In genomic region chr18:12995952-12996477, GRCh38 we compare ENCODE assay signal across 24 cellular contexts.
"Had no signal": no experiment of that assay in that cellular context is flagged by ENCODE, and none has a peak within 500 bp of the region (broad histone marks: within the 10 kb centered on the region; RNA-seq: fewer than 3 reads in every experiment).

No MANE protein-coding gene starts in this region.

- H3K4me3 ChIP-seq: ovary, smooth muscle cell, stomach, tibial artery had no signal

- ATAC-seq: activated CD4-positive, alpha-beta T cell treated with anti-CD3 and anti-CD28 coated beads for 36 hours; activated CD8-positive, alpha-beta memory T cell treated with anti-CD3 and anti-CD28 coated beads, Interleukin-2, amount 10 ng/mL, durations not matched to agents 7 days and 5 days; activated CD8-positive, alpha-beta T cell treated with anti-CD3 and anti-CD28 coated beads, Interleukin-2, amount 10 ng/mL, durations not matched to agents 7 days and 5 days; activated naive CD8-positive, alpha-beta T cell treated with anti-CD3 and anti-CD28 coated beads, Interleukin-2, amount 50 U/mL, for 24 hours; esophagus mucosa; left cardiac atrium; left ventricle myocardium superior; naive thymus-derived CD4-positive, alpha-beta T cell; stimulated activated naive B cell treated with anti-CD40 and anti-IgM and Interleukin-4, amounts not matched to agents 10 μg/mL and 1 μg/mL and 100 μg/mL, for 72 hours had no signal

- H3K27me3 ChIP-seq: ovary, stomach, tibial artery had no signal

- H3K4me2 ChIP-seq: smooth muscle cell had no signal

- DNase-seq: activated B cell treated with CpG ODN at 0.5 μM for 24 hours; activated CD4-positive, alpha-beta T cell treated with anti-CD3 and anti-CD28 coated beads for 36 hours; activated CD8-positive, alpha-beta memory T cell treated with anti-CD3 and anti-CD28 coated beads, Interleukin-2, amount 10 ng/mL, durations not matched to agents 7 days and 5 days; activated CD8-positive, alpha-beta T cell treated with anti-CD3 and anti-CD28 coated beads, Interleukin-2, amount 10 ng/mL, durations not matched to agents 7 days and 5 days; activated naive CD8-positive, alpha-beta T cell treated with anti-CD3 and anti-CD28 coated beads, Interleukin-2, amount 50 U/mL, for 24 hours; activated T-cell treated with anti-CD3 and anti-CD28 coated beads, Interleukin-2, amount 50 U/mL, for 48 hours; caudate nucleus; cortex of kidney; foreskin fibroblast; head of caudate nucleus; hippocampal formation; left cardiac atrium; left ventricle myocardium superior; naive thymus-derived CD4-positive, alpha-beta T cell; ovary; retina; stimulated activated CD4-positive, alpha-beta T cell treated with anti-CD3 and anti-CD28 coated beads, Interleukin-1b, Interleukin-23, amount 100 ng/mL, for 48 hours; stimulated activated CD4-positive, alpha-beta T cell treated with anti-CD3 and anti-CD28 coated beads, Interleukin-4, amount 100 ng/mL, for 4 hours; stimulated activated CD8-positive, alpha-beta memory T cell treated with anti-CD3 and anti-CD28 coated beads, Interleukin-4, amount 100 ng/mL, for 48 hours; stimulated activated naive B cell treated with anti-CD40 and anti-IgM and Interleukin-4, amounts not matched to agents 10 μg/mL and 1 μg/mL and 100 μg/mL, for 72 hours; stomach; tibial artery had no signal

- H3K27ac ChIP-seq: ovary, stomach, tibial artery had no signal

- H3K9me3 ChIP-seq: ovary, stomach, tibial artery had no signal

- H3K36me3 ChIP-seq: ovary had no signal
